Comparison of ENCODE assay signal across 8 cellular contexts in the genomic region with DNA sequence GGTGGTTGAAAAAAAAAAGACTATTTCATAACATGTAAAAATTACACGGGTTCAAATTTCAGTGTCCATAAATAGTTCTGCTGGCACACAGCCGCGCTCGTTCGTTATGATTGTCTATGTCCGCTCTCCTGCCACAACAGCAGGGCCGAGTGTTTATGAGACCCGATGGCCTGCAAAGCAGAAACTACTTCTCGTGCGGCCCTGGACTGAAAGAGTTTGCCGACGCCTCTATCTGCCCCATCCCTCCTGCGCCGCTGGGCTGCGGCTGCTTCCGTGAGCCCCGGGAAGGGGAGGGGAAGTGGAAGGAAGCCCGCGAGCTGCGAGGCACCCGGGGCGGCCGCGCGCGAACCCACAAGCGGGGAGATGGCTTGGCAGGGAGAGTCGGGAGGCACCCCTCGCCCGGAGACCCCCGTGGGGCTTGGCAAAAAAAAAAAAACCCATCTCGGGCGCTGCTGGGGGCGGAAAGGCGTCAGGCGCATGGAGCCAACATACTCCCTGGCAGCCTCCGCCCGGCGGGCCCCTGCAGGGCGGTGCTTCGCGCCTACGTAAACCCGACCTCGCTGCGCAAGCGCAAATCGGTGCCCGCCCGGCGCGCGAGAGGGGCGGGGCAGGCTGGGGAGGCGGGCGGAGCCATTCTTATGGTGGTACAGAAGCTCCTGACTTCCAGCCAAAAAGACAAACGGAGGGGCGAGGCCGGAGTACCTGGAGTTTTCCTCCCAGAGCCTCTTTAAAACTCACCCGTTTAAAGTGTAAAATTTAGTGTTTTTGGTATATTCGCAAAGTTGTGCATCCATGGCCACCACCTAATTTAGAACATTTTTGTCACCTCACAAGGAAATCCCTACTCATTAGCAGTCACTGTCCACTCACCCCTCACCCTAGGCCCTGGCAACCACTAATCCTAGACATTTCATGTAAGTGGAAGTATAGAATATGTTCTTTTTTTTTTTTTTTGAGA.
DNase-seq lines count a peak whose midpoint lies in the region; FAIRE-seq and TF ChIP-seq lines count a peak whose summit lies in the region.

No MANE protein-coding gene starts in this region.

- H2AFZ ChIP-seq in Loucy (ENCODE audit: low read length), result peak overlapping the region; percentile 90
- peak overlapping the region; percentile 13 for H2AFZ ChIP-seq in neuron (ENCODE audit: low read depth, low read length)

- H3K36me3 ChIP-seq in Loucy (ENCODE audit: insufficient read depth, low read length), result no peaks in the 10 kb centered on the region
- peaks cover 4% of the 10 kb centered on the region for H3K36me3 ChIP-seq in neuron (ENCODE audit: insufficient read depth, low read length)

- DNase-seq in ELR (ENCODE audit: low read depth), result peak; percentile 90
- peak; percentile 96 for DNase-seq in H54 (ENCODE audit: insufficient read length, low spot score)
- DNase-seq in SHP77 (lab: John Stamatoyannopoulos, UW), result peak; percentile 91 to 94
- peak; percentile 81 for DNase-seq in activated gamma-delta T cell (lab: John Stamatoyannopoulos, UW)
- DNase-seq in foreskin fibroblast, result peak; percentile 90 to 97
- peak; percentile 73 for DNase-seq in stromal cell of bone marrow (ENCODE audit: low read depth)

- peak overlapping the region; percentile 81 for H3K9ac ChIP-seq in Loucy (ENCODE audit: low read depth, low read length, poor library complexity, severe bottlenecking)

- no peaks in the 10 kb centered on the region; the same call in 1 of the 2 replicates for H3F3A ChIP-seq in Loucy (ENCODE audit: low read depth)

- H3K4me2 ChIP-seq in Loucy (ENCODE audit: low read depth, low read length, poor library complexity, severe bottlenecking), result peak overlapping the region; percentile 91

- H3K9me2 ChIP-seq in Loucy (replicated peaks; ENCODE audit: low read depth, low read length), result no peaks in the 10 kb centered on the region

- H3K27me3 ChIP-seq in Loucy (ENCODE audit: insufficient read depth, low read length, poor library complexity, severe bottlenecking) (no peaks in the 10 kb centered on the region), neuron (ENCODE audit: insufficient read depth, low read length) (no peaks in the 10 kb centered on the region)

- peak overlapping the region; percentile 78 for H3K4me3 ChIP-seq in Loucy (ENCODE audit: low read length, poor library complexity, severe bottlenecking)
- H3K4me3 ChIP-seq in foreskin fibroblast (ENCODE audit: low read depth in 1 of 2, low read length in 2 of 2), result peak overlapping the region; percentile 63 to 64
- peak overlapping the region; percentile 59 for H3K4me3 ChIP-seq in neuron (ENCODE audit: low read length)

- no peaks in the 10 kb centered on the region for H4K20me1 ChIP-seq in Loucy (ENCODE audit: insufficient read depth, low read length, poor library complexity, severe bottlenecking)

- no peaks in the 10 kb centered on the region for H3K9me3 ChIP-seq in Loucy (ENCODE audit: insufficient read depth, low read depth, low read length)
- H3K9me3 ChIP-seq in neuron (ENCODE audit: low read length), result no peaks in the 10 kb centered on the region

- peaks cover 6% of the 10 kb centered on the region for H3K4me1 ChIP-seq in Loucy (ENCODE audit: insufficient read depth, low read length, poor library complexity, severe bottlenecking)
- peaks cover 14% of the 10 kb centered on the region for H3K4me1 ChIP-seq in neuron (ENCODE audit: insufficient read depth, low read length)

- TF ChIP-seq POLR2A in H54 (IDR thresholded peaks at IDR 0.05; ENCODE audit: low read depth, low read length), result peak; percentile 86

- no peak for FAIRE-seq in H54 (lab: Jason Lieb, UNC)

- H3K79me2 ChIP-seq in Loucy (ENCODE audit: insufficient read depth, low read length), result no peaks in the 10 kb centered on the region

- TF ChIP-seq CTCF in Loucy (conservative IDR thresholded peaks at IDR 0.05; ENCODE audit: low read length) (no peak; the same call in 1 of the 2 replicates), foreskin fibroblast (IDR thresholded peaks at IDR 0.05; ENCODE audit: low read depth, low read length) (no peak)

Comparison
In these comparisons a context has a peak if more than half of its experiments do, and no peak if none do; other contexts are left out.
1. Peak in every context shown above with its lines: DNase-seq and H3K4me3 ChIP-seq.